ENCODE assay signal across 9 cellular contexts in the genomic region with DNA sequence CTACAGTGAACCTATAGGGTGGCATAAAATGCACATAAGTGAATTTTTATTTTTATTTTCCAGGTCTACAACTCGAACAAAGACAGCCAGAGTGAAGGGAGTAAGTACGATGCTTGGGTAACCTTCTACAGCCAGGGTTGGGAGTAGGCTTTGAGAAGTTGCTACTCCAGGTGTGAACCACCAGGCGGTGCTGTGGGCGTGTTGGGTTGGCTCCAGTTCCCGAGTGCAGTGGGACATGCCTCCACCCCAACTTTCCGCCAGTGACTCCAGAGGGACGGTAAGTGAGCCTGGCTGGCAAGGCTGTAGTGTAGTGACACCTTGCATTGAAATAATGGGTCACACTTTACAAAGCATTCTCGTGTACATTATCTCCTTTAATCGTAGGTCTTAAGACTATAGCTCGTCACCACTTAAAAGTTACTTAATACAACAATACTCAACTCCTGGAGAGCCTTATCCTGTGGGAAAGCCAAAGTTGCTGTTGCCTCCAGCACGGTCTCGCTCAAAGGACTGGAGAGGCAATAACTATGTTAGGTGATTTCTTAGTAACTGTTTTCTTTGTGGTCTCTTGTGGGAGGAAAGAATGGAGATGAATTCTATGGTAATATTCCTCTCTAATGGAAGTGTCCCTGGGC.
DNase-seq lines count a peak whose midpoint lies in the region; ATAC-seq, FAIRE-seq and TF ChIP-seq lines count a peak whose summit lies in the region.
"Had no signal": no experiment of that assay in that cellular context is flagged by ENCODE, and none has a peak within 500 bp of the region (broad histone marks: within the 10 kb centered on the region; RNA-seq: fewer than 3 reads in every experiment).

No MANE protein-coding gene starts in this region.

- FAIRE-seq in RCC 7860 (lab: Jason Lieb, UNC), result no peak
- FAIRE-seq: pancreas had no signal

- H2AFZ ChIP-seq in OCI-LY7 (ENCODE audit: low read length), result no peak overlapping the region

- no peak for ATAC-seq in GM18858 (IDR thresholded peaks at IDR 0.05; ENCODE audit: unreplicated experiment)

- peak; percentile 33 for DNase-seq in activated naive CD4-positive, alpha-beta T cell treated with Interleukin-2 at 50 U/mL for 16 hours
- DNase-seq in activated naive CD4-positive, alpha-beta T cell (lab: John Stamatoyannopoulos, UW), result no peak
- DNase-seq in OCI-LY7 (ENCODE audit: low spot score) (peak; percentile 45), epithelial cell of proximal tubule (ENCODE audit: low read depth) (no peak), NCI-H1436 treated with DMSO at 0.1 percent for 48 hours (lab: John Stamatoyannopoulos, UW) (no peak), RCC 7860 (ENCODE audit: low spot score) (no peak)
- DNase-seq in stimulated activated CD4-positive, alpha-beta T cell treated with anti-CD3 and anti-CD28 coated beads, Interleukin-4, amount 100 ng/mL, for 1 hour, result peak; percentile 45

- H3K9me2 ChIP-seq in OCI-LY7 (ENCODE audit: insufficient read depth, low read length), result no peaks in the 10 kb centered on the region

- no peak overlapping the region for H3K27ac ChIP-seq in OCI-LY7 (ENCODE audit: low read depth, low read length, poor library complexity, severe bottlenecking)
- H3K27ac ChIP-seq: pancreas had no signal

- TF ChIP-seq CTCF in OCI-LY7 (conservative IDR thresholded peaks at IDR 0.05; ENCODE audit: low read length) (peak; percentile 76), epithelial cell of proximal tubule (conservative IDR thresholded peaks at IDR 0.05; ENCODE audit: low read depth, low read length) (peak; percentile 59)

- H3K4me3 ChIP-seq in OCI-LY7 (ENCODE audit: low read depth, low read length, poor library complexity, severe bottlenecking) (no peak overlapping the region), epithelial cell of proximal tubule (ENCODE audit: low read depth, low read length) (no peak overlapping the region)
- H3K4me3 ChIP-seq: pancreas had no signal

- H3K9me3 ChIP-seq in OCI-LY7 (ENCODE audit: low read length), result no peaks in the 10 kb centered on the region
- H3K9me3 ChIP-seq: pancreas had no signal

- H3K4me2 ChIP-seq in OCI-LY7 (ENCODE audit: low read length), result no peak overlapping the region

- H3K36me3 ChIP-seq in OCI-LY7 (ENCODE audit: insufficient read depth, low read length), result no peaks in the 10 kb centered on the region
- H3K36me3 ChIP-seq: pancreas had no signal

- no peaks in the 10 kb centered on the region for H3K4me1 ChIP-seq in OCI-LY7 (ENCODE audit: insufficient read depth, low read length, poor library complexity, severe bottlenecking)
- H3K4me1 ChIP-seq: pancreas had no signal

- no peaks in the 10 kb centered on the region for H3K79me2 ChIP-seq in OCI-LY7 (ENCODE audit: insufficient read depth, low read depth, low read length)

- H4K20me1 ChIP-seq in OCI-LY7 (ENCODE audit: insufficient read depth, low read length), result no peaks in the 10 kb centered on the region

- POLR2A ChIA-PET in OCI-LY7 (lab: Charles Lee), result interaction anchor here (1.3 kb wide), 1 partner anchor 10 kb away, joined by 3 read pairs; no protein-coding TSS in a partner anchor

- CTCF ChIA-PET in OCI-LY7 (lab: Charles Lee; ENCODE audit: unreplicated experiment), result no interaction called here

- BruUV-seq in OCI-LY7 (replicated peaks; lab: Mats Ljungman, UMichigan), result no TSS peak

- intact Hi-C loops in OCI-LY7 (cut with micrococcal nuclease; ENCODE audit: unreplicated experiment), result loop anchor here (1.0 to 2.0 kb wide), 2 partner anchors 389 to 811 kb away; a partner anchor contains a TSS

Comparison
In these comparisons a context has a peak if more than half of its experiments do, and no peak if none do; other contexts are left out.
1. DNase-seq: peak in activated naive CD4-positive, alpha-beta T cell treated with Interleukin-2 at 50 U/mL for 16 hours (single experiment), OCI-LY7 (single experiment) and stimulated activated CD4-positive, alpha-beta T cell treated with anti-CD3 and anti-CD28 coated beads, Interleukin-4, amount 100 ng/mL, for 1 hour (single experiment); none in activated naive CD4-positive, alpha-beta T cell (0 of 4), epithelial cell of proximal tubule (single experiment), NCI-H1436 treated with DMSO at 0.1 percent for 48 hours (single experiment) and RCC 7860 (single experiment).